ENCODE assay signal across 1 cellular context in the genomic region with DNA sequence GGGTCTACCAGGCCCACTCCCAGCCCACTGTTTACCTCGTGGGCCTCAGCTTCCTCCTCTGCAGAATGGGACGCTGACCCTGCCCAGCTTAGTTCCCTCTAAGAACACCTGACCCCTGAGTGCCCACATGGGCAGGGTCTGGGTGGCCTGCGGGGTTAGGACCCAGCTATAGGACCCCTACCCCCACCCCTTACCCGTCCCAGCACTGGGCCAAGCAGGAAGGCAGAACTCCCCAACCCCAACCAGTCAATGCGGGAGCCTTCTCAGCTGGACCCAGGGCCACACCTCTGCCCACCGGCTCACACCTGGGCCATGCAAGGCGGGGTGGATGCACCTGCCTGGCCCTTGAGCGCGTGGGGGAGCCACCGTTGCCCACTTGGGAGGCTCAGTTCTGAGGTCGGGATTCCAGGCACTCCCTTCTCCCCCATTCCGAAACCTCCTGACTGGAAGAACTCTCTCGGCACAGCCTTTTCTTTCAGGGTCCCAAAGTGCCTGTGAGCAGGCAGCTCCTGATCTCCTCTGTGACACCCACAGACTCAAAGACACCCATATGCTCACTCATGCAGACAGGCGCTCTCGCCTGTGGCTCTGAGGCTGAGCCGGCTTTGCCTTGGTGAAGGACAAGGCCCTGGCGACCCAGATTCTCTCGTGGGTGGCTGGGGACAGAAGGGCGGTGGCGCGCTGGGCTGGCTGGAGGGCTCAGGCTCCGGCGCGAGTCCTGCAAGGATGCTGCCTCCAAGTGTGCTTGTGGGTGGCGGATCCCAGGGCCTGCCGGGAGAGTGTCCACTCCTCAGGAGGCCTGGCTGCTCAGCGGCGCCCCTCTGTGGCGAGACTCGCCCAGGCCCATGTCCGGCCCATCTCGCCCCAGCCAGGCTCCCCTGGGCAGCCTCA.
TF ChIP-seq lines count a peak whose summit lies in the region.

No MANE protein-coding gene starts in this region.

TF ChIP-seq in GM12878, 131 proteins besides CTCF, POLR2A, EP300 and RAD21 (continued from another document):
- TF ChIP-seq RAD51 (IDR thresholded peaks at IDR 0.05), result no peak
- TF ChIP-seq SUZ12 (IDR thresholded peaks at IDR 0.05; ENCODE audit: unreplicated experiment), result no peak
- TF ChIP-seq IKZF1 (conservative IDR thresholded peaks at IDR 0.05), result no peak
- TF ChIP-seq, protein P1, sequence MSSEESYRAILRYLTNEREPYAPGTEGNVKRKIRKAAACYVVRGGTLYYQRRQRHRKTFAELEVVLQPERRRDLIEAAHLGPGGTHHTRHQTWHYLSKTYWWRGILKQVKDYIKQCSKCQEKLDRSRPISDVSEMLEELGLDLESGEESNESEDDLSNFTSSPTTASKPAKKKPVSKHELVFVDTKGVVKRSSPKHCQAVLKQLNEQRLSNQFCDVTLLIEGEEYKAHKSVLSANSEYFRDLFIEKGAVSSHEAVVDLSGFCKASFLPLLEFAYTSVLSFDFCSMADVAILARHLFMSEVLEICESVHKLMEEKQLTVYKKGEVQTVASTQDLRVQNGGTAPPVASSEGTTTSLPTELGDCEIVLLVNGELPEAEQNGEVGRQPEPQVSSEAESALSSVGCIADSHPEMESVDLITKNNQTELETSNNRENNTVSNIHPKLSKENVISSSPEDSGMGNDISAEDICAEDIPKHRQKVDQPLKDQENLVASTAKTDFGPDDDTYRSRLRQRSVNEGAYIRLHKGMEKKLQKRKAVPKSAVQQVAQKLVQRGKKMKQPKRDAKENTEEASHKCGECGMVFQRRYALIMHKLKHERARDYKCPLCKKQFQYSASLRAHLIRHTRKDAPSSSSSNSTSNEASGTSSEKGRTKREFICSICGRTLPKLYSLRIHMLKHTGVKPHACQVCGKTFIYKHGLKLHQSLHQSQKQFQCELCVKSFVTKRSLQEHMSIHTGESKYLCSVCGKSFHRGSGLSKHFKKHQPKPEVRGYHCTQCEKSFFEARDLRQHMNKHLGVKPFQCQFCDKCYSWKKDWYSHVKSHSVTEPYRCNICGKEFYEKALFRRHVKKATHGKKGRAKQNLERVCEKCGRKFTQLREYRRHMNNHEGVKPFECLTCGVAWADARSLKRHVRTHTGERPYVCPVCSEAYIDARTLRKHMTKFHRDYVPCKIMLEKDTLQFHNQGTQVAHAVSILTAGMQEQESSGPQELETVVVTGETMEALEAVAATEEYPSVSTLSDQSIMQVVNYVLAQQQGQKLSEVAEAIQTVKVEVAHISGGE (CRISPR knock-in tag; IDR thresholded peaks at IDR 0.05), result no peak
- no peak for TF ChIP-seq MXI1 (IDR thresholded peaks at IDR 0.05; ENCODE audit: low read depth, low read length)
- TF ChIP-seq TCF3 (IDR thresholded peaks at IDR 0.05; ENCODE audit: borderline replicate concordance, insufficient read depth, low read depth, low read length), result no peak
- TF ChIP-seq, protein P2, sequence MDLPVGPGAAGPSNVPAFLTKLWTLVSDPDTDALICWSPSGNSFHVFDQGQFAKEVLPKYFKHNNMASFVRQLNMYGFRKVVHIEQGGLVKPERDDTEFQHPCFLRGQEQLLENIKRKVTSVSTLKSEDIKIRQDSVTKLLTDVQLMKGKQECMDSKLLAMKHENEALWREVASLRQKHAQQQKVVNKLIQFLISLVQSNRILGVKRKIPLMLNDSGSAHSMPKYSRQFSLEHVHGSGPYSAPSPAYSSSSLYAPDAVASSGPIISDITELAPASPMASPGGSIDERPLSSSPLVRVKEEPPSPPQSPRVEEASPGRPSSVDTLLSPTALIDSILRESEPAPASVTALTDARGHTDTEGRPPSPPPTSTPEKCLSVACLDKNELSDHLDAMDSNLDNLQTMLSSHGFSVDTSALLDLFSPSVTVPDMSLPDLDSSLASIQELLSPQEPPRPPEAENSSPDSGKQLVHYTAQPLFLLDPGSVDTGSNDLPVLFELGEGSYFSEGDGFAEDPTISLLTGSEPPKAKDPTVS (IDR thresholded peaks at IDR 0.05; ENCODE audit: low read depth, low read length), result no peak
- TF ChIP-seq, protein P3, sequence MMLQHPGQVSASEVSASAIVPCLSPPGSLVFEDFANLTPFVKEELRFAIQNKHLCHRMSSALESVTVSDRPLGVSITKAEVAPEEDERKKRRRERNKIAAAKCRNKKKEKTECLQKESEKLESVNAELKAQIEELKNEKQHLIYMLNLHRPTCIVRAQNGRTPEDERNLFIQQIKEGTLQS (IDR thresholded peaks at IDR 0.05; ENCODE audit: borderline replicate concordance, extremely low read depth, low read depth, low read length), result no peak
- no peak for TF ChIP-seq CHD4 (IDR thresholded peaks at IDR 0.05)
- no peak for TF ChIP-seq HDGF (IDR thresholded peaks at IDR 0.05)
- no peak for TF ChIP-seq MTA3 (IDR thresholded peaks at IDR 0.05; ENCODE audit: borderline replicate concordance, low read length)
- TF ChIP-seq EED (IDR thresholded peaks at IDR 0.05; ENCODE audit: low read depth), result no peak
- TF ChIP-seq SIX5 (IDR thresholded peaks at IDR 0.05; ENCODE audit: low read depth, low read length, severe bottlenecking), result no peak
- TF ChIP-seq, protein P4, sequence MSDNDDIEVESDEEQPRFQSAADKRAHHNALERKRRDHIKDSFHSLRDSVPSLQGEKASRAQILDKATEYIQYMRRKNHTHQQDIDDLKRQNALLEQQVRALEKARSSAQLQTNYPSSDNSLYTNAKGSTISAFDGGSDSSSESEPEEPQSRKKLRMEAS (IDR thresholded peaks at IDR 0.05; ENCODE audit: low read depth, low read length), result no peak
